In genomic region chr17:68909066-68909465, GRCh38 we compare ENCODE assay signal across 1 cellular context.
TF ChIP-seq lines count a peak whose summit lies in the region.

No MANE protein-coding gene starts in this region.

TF ChIP-seq in K562, 482 proteins besides CTCF, POLR2A, EP300 and RAD21 (continued from another document and continues in another):
- TF ChIP-seq CEBPB (tag; IDR thresholded peaks at IDR 0.05) = 0 out of 2 replicates have a peak, but pooled peaks have one; percentile 21
- TF ChIP-seq CEBPG (CRISPR knock-in tag; IDR thresholded peaks at IDR 0.05) = no peak; the same call in 1 of the 2 replicates
- 0 out of 4 replicates have a peak, but pooled peaks of 1 of the 2 experiments have one; percentile 55 for TF ChIP-seq CEBPG (tag; conservative IDR thresholded peaks at IDR 0.05 in 1 of 2, IDR thresholded peaks at IDR 0.05 in 1 of 2)
- no peak for TF ChIP-seq PPARD (CRISPR knock-in tag; IDR thresholded peaks at IDR 0.05)
- TF ChIP-seq ZC3H8 (IDR thresholded peaks at IDR 0.05) = no peak
- no peak for TF ChIP-seq TAF9B (IDR thresholded peaks at IDR 0.05; ENCODE audit: partially characterized antibody)
- no peak for TF ChIP-seq HDAC2 (IDR thresholded peaks at IDR 0.05)
- TF ChIP-seq ATF3 (IDR thresholded peaks at IDR 0.05) = peak; percentile 81
- TF ChIP-seq ATF3 (CRISPR knock-in tag; conservative IDR thresholded peaks at IDR 0.05) = no peak
- peak; percentile 93 for TF ChIP-seq FOSL1 (tag; conservative IDR thresholded peaks at IDR 0.05)
- no peak for TF ChIP-seq GTF2F1 (IDR thresholded peaks at IDR 0.05; ENCODE audit: low read depth, low read length)
- no peak for TF ChIP-seq ZBTB17 (CRISPR knock-in tag; IDR thresholded peaks at IDR 0.05)
- TF ChIP-seq KLF13 (tag; IDR thresholded peaks at IDR 0.05; ENCODE audit: borderline replicate concordance, low read depth) = no peak
- TF ChIP-seq BDP1 (IDR thresholded peaks at IDR 0.05; ENCODE audit: insufficient read depth, insufficient read length) = no peak
- TF ChIP-seq ZNF699 (CRISPR knock-in tag; IDR thresholded peaks at IDR 0.05; ENCODE audit: insufficient replicate concordance) = no peak
- TF ChIP-seq TCF7L2 (IDR thresholded peaks at IDR 0.05; ENCODE audit: low read depth, low read length) = no peak
- TF ChIP-seq EWSR1 (IDR thresholded peaks at IDR 0.05; ENCODE audit: borderline replicate concordance, low read depth, partially characterized antibody) = no peak
- TF ChIP-seq PATZ1 (CRISPR knock-in tag; IDR thresholded peaks at IDR 0.05; ENCODE audit: borderline replicate concordance) = no peak
- TF ChIP-seq ZNF395 (CRISPR knock-in tag; IDR thresholded peaks at IDR 0.05) = peak; percentile 71; the same call in 1 of the 2 replicates
- peak; percentile 77 for TF ChIP-seq JUN (IDR thresholded peaks at IDR 0.05; ENCODE audit: borderline replicate concordance, low read depth, low read length)
- no peak for TF ChIP-seq JUN (CRISPR knock-in tag; IDR thresholded peaks at IDR 0.05; ENCODE audit: borderline replicate concordance)
- 0 out of 2 replicates have a peak, but pooled peaks have one; percentile 54 for TF ChIP-seq DPF2 (IDR thresholded peaks at IDR 0.05)
- no peak for TF ChIP-seq RBM14 (IDR thresholded peaks at IDR 0.05; ENCODE audit: borderline replicate concordance, insufficient read depth, low read depth, low read length)
- no peak for TF ChIP-seq NR2C2 (CRISPR knock-in tag; IDR thresholded peaks at IDR 0.05)
- TF ChIP-seq NR2C2 (tag; IDR thresholded peaks at IDR 0.05) = no peak
- no peak for TF ChIP-seq NONO (IDR thresholded peaks at IDR 0.05; ENCODE audit: low read depth in 2 of 2, low read length in 1 of 2)
- TF ChIP-seq E2F1 (CRISPR knock-in tag; IDR thresholded peaks at IDR 0.05) = no peak
- no peak for TF ChIP-seq DMBX1 (CRISPR knock-in tag; IDR thresholded peaks at IDR 0.05; ENCODE audit: borderline replicate concordance)
- no peak for TF ChIP-seq POLR3G (IDR thresholded peaks at IDR 0.05; ENCODE audit: extremely low read depth, insufficient read length, insufficient replicate concordance)
- TF ChIP-seq SIN3B (IDR thresholded peaks at IDR 0.05; ENCODE audit: low read depth) = no peak
- TF ChIP-seq TEAD1 (CRISPR knock-in tag; IDR thresholded peaks at IDR 0.05) = no peak
- TF ChIP-seq ZNF140 (CRISPR knock-in tag; IDR thresholded peaks at IDR 0.05) = no peak
- no peak for TF ChIP-seq ZBTB5 (IDR thresholded peaks at IDR 0.05)
- no peak for TF ChIP-seq ZBTB33 (CRISPR knock-in tag; IDR thresholded peaks at IDR 0.05)
- no peak for TF ChIP-seq NCOR1 (IDR thresholded peaks at IDR 0.05)
- TF ChIP-seq ZNF609 (CRISPR knock-in tag; IDR thresholded peaks at IDR 0.05; ENCODE audit: borderline replicate concordance) = no peak
- no peak for TF ChIP-seq TAF15 (IDR thresholded peaks at IDR 0.05; ENCODE audit: low read depth, low read length)
- peak; percentile 58; the same call in 1 of the 2 replicates for TF ChIP-seq NFATC3 (IDR thresholded peaks at IDR 0.05)
- TF ChIP-seq MCM5 (IDR thresholded peaks at IDR 0.05; ENCODE audit: low read depth) = no peak
- TF ChIP-seq HDAC1 (IDR thresholded peaks at IDR 0.05) = no peak
- TF ChIP-seq DNMT1 (IDR thresholded peaks at IDR 0.05) = no peak
- TF ChIP-seq PRDM10 (IDR thresholded peaks at IDR 0.05; ENCODE audit: partially characterized antibody) = no peak
- no peak for TF ChIP-seq THAP12 (CRISPR knock-in tag; IDR thresholded peaks at IDR 0.05)
- no peak for TF ChIP-seq BACH1 (tag; IDR thresholded peaks at IDR 0.05)
- no peak for TF ChIP-seq ZNF408 (CRISPR knock-in tag; IDR thresholded peaks at IDR 0.05; ENCODE audit: low read depth)
